8 cellular contexts compared by ENCODE assay signal in genomic region chr6:133921249-133921859, GRCh38. TPM values are rescaled to one million over a fixed set of nuclear protein-coding genes. Genes with fewer than 3 reads are reported as not detected.
DNase-seq lines count a peak whose midpoint lies in the region; ATAC-seq and TF ChIP-seq lines count a peak whose summit lies in the region.

No MANE protein-coding gene starts in this region.

- no peak overlapping the region for H3K4me3 Mint-ChIP-seq in activated CD4-positive, alpha-beta memory T cell treated with anti-CD3 and anti-CD28 coated beads, Interleukin-2, amount 10 ng/mL, durations not matched to agents 7 days and 5 days

- CTCF ChIA-PET in activated CD4-positive, alpha-beta memory T cell treated with anti-CD3 and anti-CD28 coated beads, Interleukin-2, amount 10 ng/mL, durations not matched to agents 7 days and 5 days (lab: Charles Lee) = interaction anchor here (0.6 to 15.6 kb wide), 24 partner anchors 9 to 959 kb away, joined by 3 to 303 read pairs (median 4); no protein-coding TSS in a partner anchor

- DNase-seq in AG09319 (ENCODE audit: extremely low read depth, low read depth) (peak; percentile 44), NCI-H82 (lab: John Stamatoyannopoulos, UW) (peak; percentile 90), midbrain (lab: John Stamatoyannopoulos, UW) (peak; percentile 86)
- peak; percentile 76 for DNase-seq in activated CD4-positive, alpha-beta memory T cell treated with anti-CD3 and anti-CD28 coated beads, Interleukin-2, amount 10 ng/mL, durations not matched to agents 7 days and 5 days
- peak; percentile 41 for DNase-seq in effector CD8-positive, alpha-beta T cell (lab: John Stamatoyannopoulos, UW)
- peak; percentile 21 to 28 for DNase-seq in stimulated activated CD8-positive, alpha-beta memory T cell treated with anti-CD3 and anti-CD28 coated beads, Interleukin-4, amount 100 ng/mL, for 4 hours (ENCODE audit: low read depth in 2 of 2, low spot score in 1 of 2)

- peak; percentile 86 for TF ChIP-seq CTCF in AG09319 (IDR thresholded peaks at IDR 0.05; ENCODE audit: low read depth, low read length)

- H3K27me3 Mint-ChIP-seq in activated CD4-positive, alpha-beta memory T cell treated with anti-CD3 and anti-CD28 coated beads, Interleukin-2, amount 10 ng/mL, durations not matched to agents 7 days and 5 days = peaks cover 22% of the 10 kb centered on the region

- H3K36me3 Mint-ChIP-seq in activated CD4-positive, alpha-beta memory T cell treated with anti-CD3 and anti-CD28 coated beads, Interleukin-2, amount 10 ng/mL, durations not matched to agents 7 days and 5 days (ENCODE audit: low read depth) = no peaks in the 10 kb centered on the region

- H3K27ac Mint-ChIP-seq in activated CD4-positive, alpha-beta memory T cell treated with anti-CD3 and anti-CD28 coated beads, Interleukin-2, amount 10 ng/mL, durations not matched to agents 7 days and 5 days = no peak overlapping the region

- no peaks in the 10 kb centered on the region for H3K4me1 Mint-ChIP-seq in activated CD4-positive, alpha-beta memory T cell treated with anti-CD3 and anti-CD28 coated beads, Interleukin-2, amount 10 ng/mL, durations not matched to agents 7 days and 5 days

- no peaks in the 10 kb centered on the region for H3K9me3 Mint-ChIP-seq in activated CD4-positive, alpha-beta memory T cell treated with anti-CD3 and anti-CD28 coated beads, Interleukin-2, amount 10 ng/mL, durations not matched to agents 7 days and 5 days

- POLR2A ChIA-PET in activated CD4-positive, alpha-beta memory T cell treated with anti-CD3 and anti-CD28 coated beads, Interleukin-2, amount 10 ng/mL, durations not matched to agents 7 days and 5 days (lab: Charles Lee) = no interaction called here

- ATAC-seq in GM18909 (IDR thresholded peaks at IDR 0.05; ENCODE audit: poor library complexity, unreplicated experiment) (peak; percentile 59), HG03571 (IDR thresholded peaks at IDR 0.05; ENCODE audit: unreplicated experiment) (peak; percentile 55)

RNA-seq across cellular contexts. Expression of gene TBPL1, which starts 31.7 kb away (rescaled TPM):
- total RNA-seq in activated CD4-positive, alpha-beta memory T cell treated with anti-CD3 and anti-CD28 coated beads, Interleukin-2, amount 10 ng/mL, durations not matched to agents 7 days and 5 days = 10 to 100 TPM; 33.5 to 35.5 TPM

RNA-seq across cellular contexts. Expression of gene TCF21, which starts 32.4 kb away (rescaled TPM):
- not detected for total RNA-seq in activated CD4-positive, alpha-beta memory T cell treated with anti-CD3 and anti-CD28 coated beads, Interleukin-2, amount 10 ng/mL, durations not matched to agents 7 days and 5 days

Comparison
In these comparisons a context has a peak if more than half of its experiments do, and no peak if none do; other contexts are left out.
1. Peak in every context shown above with its lines: DNase-seq and ATAC-seq.
2. DNase-seq: peak in every context shown above with its lines; median percentile 90 in NCI-H82; 86 in midbrain; 76 in activated CD4-positive, alpha-beta memory T cell treated with anti-CD3 and anti-CD28 coated beads, Interleukin-2, amount 10 ng/mL, durations not matched to agents 7 days and 5 days; 44 in AG09319; 41 in effector CD8-positive, alpha-beta T cell; 24 in stimulated activated CD8-positive, alpha-beta memory T cell treated with anti-CD3 and anti-CD28 coated beads, Interleukin-4, amount 100 ng/mL, for 4 hours.